1 cellular context compared by ENCODE assay signal in the genomic region with DNA sequence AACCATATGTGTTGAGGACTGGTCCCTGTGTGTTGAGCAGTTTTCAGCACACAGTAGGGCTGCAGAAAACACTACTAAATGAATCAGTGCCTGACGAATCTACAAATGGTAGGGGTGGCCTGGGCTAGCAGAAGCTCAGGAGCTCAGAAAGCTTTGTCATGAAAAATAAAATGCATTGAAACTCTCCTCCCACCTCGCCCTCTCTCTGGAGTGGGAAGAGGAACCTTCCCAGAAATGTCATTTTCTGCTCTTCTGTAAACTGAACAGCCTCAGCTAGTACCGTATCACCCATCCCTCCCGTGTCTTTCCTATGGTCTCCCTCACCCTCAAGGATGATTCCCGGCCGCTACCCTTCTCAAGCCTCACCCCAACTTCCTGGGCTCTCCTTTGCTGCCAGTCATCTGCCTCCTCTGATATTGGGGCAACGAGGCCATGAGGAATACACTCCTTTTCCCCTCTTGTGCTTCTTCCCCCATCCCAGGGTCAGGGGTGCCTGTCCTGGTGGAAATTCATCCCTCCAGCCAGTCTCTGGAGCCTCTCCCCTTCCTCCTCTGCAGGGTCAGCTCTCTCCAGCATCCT.
TF ChIP-seq lines count a peak whose summit lies in the region.

No MANE protein-coding gene starts in this region.

TF ChIP-seq in H1, 55 proteins besides CTCF, POLR2A, EP300 and RAD21 (continued from another document):
- TF ChIP-seq, protein P1, sequence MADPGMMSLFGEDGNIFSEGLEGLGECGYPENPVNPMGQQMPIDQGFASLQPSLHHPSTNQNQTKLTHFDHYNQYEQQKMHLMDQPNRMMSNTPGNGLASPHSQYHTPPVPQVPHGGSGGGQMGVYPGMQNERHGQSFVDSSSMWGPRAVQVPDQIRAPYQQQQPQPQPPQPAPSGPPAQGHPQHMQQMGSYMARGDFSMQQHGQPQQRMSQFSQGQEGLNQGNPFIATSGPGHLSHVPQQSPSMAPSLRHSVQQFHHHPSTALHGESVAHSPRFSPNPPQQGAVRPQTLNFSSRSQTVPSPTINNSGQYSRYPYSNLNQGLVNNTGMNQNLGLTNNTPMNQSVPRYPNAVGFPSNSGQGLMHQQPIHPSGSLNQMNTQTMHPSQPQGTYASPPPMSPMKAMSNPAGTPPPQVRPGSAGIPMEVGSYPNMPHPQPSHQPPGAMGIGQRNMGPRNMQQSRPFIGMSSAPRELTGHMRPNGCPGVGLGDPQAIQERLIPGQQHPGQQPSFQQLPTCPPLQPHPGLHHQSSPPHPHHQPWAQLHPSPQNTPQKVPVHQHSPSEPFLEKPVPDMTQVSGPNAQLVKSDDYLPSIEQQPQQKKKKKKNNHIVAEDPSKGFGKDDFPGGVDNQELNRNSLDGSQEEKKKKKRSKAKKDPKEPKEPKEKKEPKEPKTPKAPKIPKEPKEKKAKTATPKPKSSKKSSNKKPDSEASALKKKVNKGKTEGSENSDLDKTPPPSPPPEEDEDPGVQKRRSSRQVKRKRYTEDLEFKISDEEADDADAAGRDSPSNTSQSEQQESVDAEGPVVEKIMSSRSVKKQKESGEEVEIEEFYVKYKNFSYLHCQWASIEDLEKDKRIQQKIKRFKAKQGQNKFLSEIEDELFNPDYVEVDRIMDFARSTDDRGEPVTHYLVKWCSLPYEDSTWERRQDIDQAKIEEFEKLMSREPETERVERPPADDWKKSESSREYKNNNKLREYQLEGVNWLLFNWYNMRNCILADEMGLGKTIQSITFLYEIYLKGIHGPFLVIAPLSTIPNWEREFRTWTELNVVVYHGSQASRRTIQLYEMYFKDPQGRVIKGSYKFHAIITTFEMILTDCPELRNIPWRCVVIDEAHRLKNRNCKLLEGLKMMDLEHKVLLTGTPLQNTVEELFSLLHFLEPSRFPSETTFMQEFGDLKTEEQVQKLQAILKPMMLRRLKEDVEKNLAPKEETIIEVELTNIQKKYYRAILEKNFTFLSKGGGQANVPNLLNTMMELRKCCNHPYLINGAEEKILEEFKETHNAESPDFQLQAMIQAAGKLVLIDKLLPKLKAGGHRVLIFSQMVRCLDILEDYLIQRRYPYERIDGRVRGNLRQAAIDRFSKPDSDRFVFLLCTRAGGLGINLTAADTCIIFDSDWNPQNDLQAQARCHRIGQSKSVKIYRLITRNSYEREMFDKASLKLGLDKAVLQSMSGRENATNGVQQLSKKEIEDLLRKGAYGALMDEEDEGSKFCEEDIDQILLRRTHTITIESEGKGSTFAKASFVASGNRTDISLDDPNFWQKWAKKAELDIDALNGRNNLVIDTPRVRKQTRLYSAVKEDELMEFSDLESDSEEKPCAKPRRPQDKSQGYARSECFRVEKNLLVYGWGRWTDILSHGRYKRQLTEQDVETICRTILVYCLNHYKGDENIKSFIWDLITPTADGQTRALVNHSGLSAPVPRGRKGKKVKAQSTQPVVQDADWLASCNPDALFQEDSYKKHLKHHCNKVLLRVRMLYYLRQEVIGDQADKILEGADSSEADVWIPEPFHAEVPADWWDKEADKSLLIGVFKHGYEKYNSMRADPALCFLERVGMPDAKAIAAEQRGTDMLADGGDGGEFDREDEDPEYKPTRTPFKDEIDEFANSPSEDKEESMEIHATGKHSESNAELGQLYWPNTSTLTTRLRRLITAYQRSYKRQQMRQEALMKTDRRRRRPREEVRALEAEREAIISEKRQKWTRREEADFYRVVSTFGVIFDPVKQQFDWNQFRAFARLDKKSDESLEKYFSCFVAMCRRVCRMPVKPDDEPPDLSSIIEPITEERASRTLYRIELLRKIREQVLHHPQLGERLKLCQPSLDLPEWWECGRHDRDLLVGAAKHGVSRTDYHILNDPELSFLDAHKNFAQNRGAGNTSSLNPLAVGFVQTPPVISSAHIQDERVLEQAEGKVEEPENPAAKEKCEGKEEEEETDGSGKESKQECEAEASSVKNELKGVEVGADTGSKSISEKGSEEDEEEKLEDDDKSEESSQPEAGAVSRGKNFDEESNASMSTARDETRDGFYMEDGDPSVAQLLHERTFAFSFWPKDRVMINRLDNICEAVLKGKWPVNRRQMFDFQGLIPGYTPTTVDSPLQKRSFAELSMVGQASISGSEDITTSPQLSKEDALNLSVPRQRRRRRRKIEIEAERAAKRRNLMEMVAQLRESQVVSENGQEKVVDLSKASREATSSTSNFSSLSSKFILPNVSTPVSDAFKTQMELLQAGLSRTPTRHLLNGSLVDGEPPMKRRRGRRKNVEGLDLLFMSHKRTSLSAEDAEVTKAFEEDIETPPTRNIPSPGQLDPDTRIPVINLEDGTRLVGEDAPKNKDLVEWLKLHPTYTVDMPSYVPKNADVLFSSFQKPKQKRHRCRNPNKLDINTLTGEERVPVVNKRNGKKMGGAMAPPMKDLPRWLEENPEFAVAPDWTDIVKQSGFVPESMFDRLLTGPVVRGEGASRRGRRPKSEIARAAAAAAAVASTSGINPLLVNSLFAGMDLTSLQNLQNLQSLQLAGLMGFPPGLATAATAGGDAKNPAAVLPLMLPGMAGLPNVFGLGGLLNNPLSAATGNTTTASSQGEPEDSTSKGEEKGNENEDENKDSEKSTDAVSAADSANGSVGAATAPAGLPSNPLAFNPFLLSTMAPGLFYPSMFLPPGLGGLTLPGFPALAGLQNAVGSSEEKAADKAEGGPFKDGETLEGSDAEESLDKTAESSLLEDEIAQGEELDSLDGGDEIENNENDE (IDR thresholded peaks at IDR 0.05; ENCODE audit: insufficient replicate concordance, low read length): no peak
- TF ChIP-seq, protein P2, sequence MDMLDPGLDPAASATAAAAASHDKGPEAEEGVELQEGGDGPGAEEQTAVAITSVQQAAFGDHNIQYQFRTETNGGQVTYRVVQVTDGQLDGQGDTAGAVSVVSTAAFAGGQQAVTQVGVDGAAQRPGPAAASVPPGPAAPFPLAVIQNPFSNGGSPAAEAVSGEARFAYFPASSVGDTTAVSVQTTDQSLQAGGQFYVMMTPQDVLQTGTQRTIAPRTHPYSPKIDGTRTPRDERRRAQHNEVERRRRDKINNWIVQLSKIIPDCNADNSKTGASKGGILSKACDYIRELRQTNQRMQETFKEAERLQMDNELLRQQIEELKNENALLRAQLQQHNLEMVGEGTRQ (IDR thresholded peaks at IDR 0.05; ENCODE audit: low read length): no peak
- TF ChIP-seq JUN (IDR thresholded peaks at IDR 0.05; ENCODE audit: low read depth, low read length) (no peak), RFX5 (IDR thresholded peaks at IDR 0.05; ENCODE audit: borderline replicate concordance, low read depth, low read length) (no peak), CBX5 (IDR thresholded peaks at IDR 0.05; ENCODE audit: low read depth, low read length) (no peak), MAFK (IDR thresholded peaks at IDR 0.05; ENCODE audit: low read depth, low read length) (no peak), BRCA1 (IDR thresholded peaks at IDR 0.05; ENCODE audit: low read depth, low read length) (no peak), CEBPB (IDR thresholded peaks at IDR 0.05; ENCODE audit: low read depth, low read length) (no peak)
